In the genomic region with DNA sequence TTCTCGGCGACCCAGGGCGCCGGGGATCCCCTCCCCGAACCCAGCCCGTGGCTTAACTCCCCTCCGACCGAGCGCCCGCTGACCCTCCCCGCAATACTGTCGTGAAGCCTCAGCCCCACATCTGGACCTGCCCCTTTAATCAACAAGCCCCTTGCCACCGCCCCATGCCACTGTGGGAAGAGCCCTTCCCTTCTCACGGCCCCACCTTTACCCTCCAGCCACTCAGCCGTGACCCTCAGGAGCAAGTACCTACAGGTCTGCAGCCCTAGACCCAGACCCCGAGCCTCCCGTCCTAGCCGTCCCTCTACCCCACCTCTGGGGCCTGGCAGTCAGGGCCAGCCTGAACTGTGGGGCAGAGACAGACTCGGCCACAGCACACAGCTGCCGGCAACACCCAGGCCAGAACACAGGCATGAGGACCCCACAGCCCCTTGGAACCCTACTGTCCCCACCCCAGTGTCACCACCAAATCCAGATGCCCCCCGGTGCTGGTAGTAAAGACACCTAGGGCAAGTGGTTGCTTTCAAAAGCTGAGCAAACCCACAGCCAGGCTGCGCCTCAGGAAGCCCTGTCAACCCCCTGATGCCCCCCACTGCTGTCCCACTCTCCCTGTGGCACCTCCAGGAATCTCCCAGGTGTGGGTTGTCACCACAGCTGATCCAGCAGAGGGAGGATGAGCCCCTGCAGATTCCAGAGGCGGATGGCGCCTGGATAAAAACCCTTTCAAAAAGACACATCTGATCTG, we compare ENCODE assay signal across 8 cellular contexts. TPM values are rescaled to one million over a fixed set of nuclear protein-coding genes. Genes with fewer than 3 reads are reported as not detected.
DNase-seq lines count a peak whose midpoint lies in the region; ATAC-seq, FAIRE-seq and TF ChIP-seq lines count a peak whose summit lies in the region.

No MANE protein-coding gene starts in this region.

- no peaks in the 10 kb centered on the region for H3K9me3 Mint-ChIP-seq in T-helper 2 cell treated with Interferon-gamma antibody and Interleukin-4, amounts not matched to agents 5 μg/mL and 100 μg/mL, for 36 hours

- H3K27me3 ChIP-seq in bronchial epithelial cell (ENCODE audit: control insufficient read depth, insufficient read depth, low read length) (no peaks in the 10 kb centered on the region), lower lobe of right lung (ENCODE audit: low read depth) (peaks cover 8% of the 10 kb centered on the region), thyroid gland (no peaks in the 10 kb centered on the region)

- H3K4me1 ChIP-seq in lower lobe of right lung, result peaks cover 34% of the 10 kb centered on the region
- peaks cover 9 to 28% of the 10 kb centered on the region in 2 donors for H3K4me1 ChIP-seq in thyroid gland

- H3K4me3 ChIP-seq in bronchial epithelial cell (ENCODE audit: low read depth, low read length) (peak overlapping the region; percentile 42), lower lobe of right lung (peak overlapping the region; percentile 73), thyroid gland (replicated peaks in 1 of 3) (peak overlapping the region in 2 of 3 donors; percentile 20 to 59)

- no peaks in the 10 kb centered on the region for H3K9me3 ChIP-seq in lower lobe of right lung
- H3K9me3 ChIP-seq in thyroid gland, result no peaks in the 10 kb centered on the region

- peak overlapping the region; percentile 67 for H3K4me3 Mint-ChIP-seq in T-helper 2 cell treated with Interferon-gamma antibody and Interleukin-4, amounts not matched to agents 5 μg/mL and 100 μg/mL, for 36 hours

- no peak for TF ChIP-seq POLR2A in thyroid gland (IDR thresholded peaks at IDR 0.05)

- TF ChIP-seq CTCF in bronchial epithelial cell (IDR thresholded peaks at IDR 0.05; ENCODE audit: insufficient read depth, low read length, severe bottlenecking) (no peak), lower lobe of right lung (IDR thresholded peaks at IDR 0.05) (no peak), thyroid gland (IDR thresholded peaks at IDR 0.05) (no peak)

- H3K36me3 ChIP-seq in bronchial epithelial cell (ENCODE audit: control insufficient read depth, insufficient read depth, low read length), result no peaks in the 10 kb centered on the region
- H3K36me3 ChIP-seq in lower lobe of right lung, result no peaks in the 10 kb centered on the region
- no peaks in the 10 kb centered on the region for H3K36me3 ChIP-seq in thyroid gland

- H3K36me3 Mint-ChIP-seq in T-helper 2 cell treated with Interferon-gamma antibody and Interleukin-4, amounts not matched to agents 5 μg/mL and 100 μg/mL, for 36 hours (ENCODE audit: low read depth), result no peaks in the 10 kb centered on the region

- intact Hi-C loops in lower lobe of right lung (cut with DNase I), result no loop called here
- intact Hi-C loops in thyroid gland (cut with DNase I), result loop anchor here (5.0 kb wide), 1 partner anchor 275 kb away; no protein-coding TSS in a partner anchor

- no peak for FAIRE-seq in bronchial epithelial cell (lab: Jason Lieb, UNC)

- no peak overlapping the region for H3K27ac Mint-ChIP-seq in T-helper 2 cell treated with Interferon-gamma antibody and Interleukin-4, amounts not matched to agents 5 μg/mL and 100 μg/mL, for 36 hours

- H3K27ac ChIP-seq in lower lobe of right lung (peak overlapping the region; percentile 58), thyroid gland (peak overlapping the region in 2 of 3 donors; percentile 46 to 60)

- WGBS in thyroid gland, 2 donors, result 20 to 35% methylated on average over 11 to 20 of the region's 24 CpGs

- no peak for DNase-seq in T-helper 2 cell treated with Interferon-gamma antibody and Interleukin-4, amounts not matched to agents 5 μg/mL and 100 μg/mL, for 36 hours (ENCODE audit: low spot score)
- DNase-seq in T-helper 2 cell (no peak), bronchial epithelial cell (ENCODE audit: low read depth) (no peak), lower lobe of right lung (no peak), thyroid gland (no peak), NCI-H1105 treated with DMSO at 0.1 percent for 48 hours (lab: John Stamatoyannopoulos, UW) (no peak), AG20443 (ENCODE audit: low spot score) (no peak), NCI-H2081 (lab: John Stamatoyannopoulos, UW) (no peak)

- H3K4me1 Mint-ChIP-seq in T-helper 2 cell treated with Interferon-gamma antibody and Interleukin-4, amounts not matched to agents 5 μg/mL and 100 μg/mL, for 36 hours (ENCODE audit: low read depth), result peaks cover 4% of the 10 kb centered on the region

- peaks cover 47% of the 10 kb centered on the region for H3K27me3 Mint-ChIP-seq in T-helper 2 cell treated with Interferon-gamma antibody and Interleukin-4, amounts not matched to agents 5 μg/mL and 100 μg/mL, for 36 hours (ENCODE audit: low read depth)

- peak in 1 of 2 donors; percentile 15 for ATAC-seq in lower lobe of right lung

RNA-seq across cellular contexts. Expression of a gene that starts 1.4 kb away (rescaled TPM):
- not detected in 2 replicates for total RNA-seq in bronchial epithelial cell
- 4.5 TPM for total RNA-seq in lower lobe of right lung
- 1 to 10 TPM; 1.0 to 5.1 (median 1.2) TPM for total RNA-seq in thyroid gland
